ENCODE assay signal across 10 cellular contexts in genomic region chr9:97046228-97046627, GRCh38. TPM values are rescaled to one million over a fixed set of nuclear protein-coding genes. Genes with fewer than 3 reads are reported as not detected.
DNase-seq lines count a peak whose midpoint lies in the region; ATAC-seq and TF ChIP-seq lines count a peak whose summit lies in the region.
"Had no signal": no experiment of that assay in that cellular context is flagged by ENCODE, and none has a peak within 500 bp of the region (broad histone marks: within the 10 kb centered on the region; RNA-seq: fewer than 3 reads in every experiment).

No MANE protein-coding gene starts in this region.

- no peak for ATAC-seq in HG02759 (IDR thresholded peaks at IDR 0.05; ENCODE audit: unreplicated experiment)
- ATAC-seq in HG03095 (IDR thresholded peaks at IDR 0.05; ENCODE audit: unreplicated experiment) = no peak
- ATAC-seq: T-cell had no signal

- CTCF ChIA-PET in PC-9 (lab: Charles Lee) = interaction anchor here (0.6 to 1.2 kb wide), 3 partner anchors 13 to 188 kb away, joined by 3 to 7 read pairs (median 5); no protein-coding TSS in a partner anchor

- TF ChIP-seq CTCF in PC-9 (conservative IDR thresholded peaks at IDR 0.05) = no peak
- TF ChIP-seq CTCF in type B pancreatic cell (conservative IDR thresholded peaks at IDR 0.05) = no peak

- DNase-seq in NCI-H2081 (lab: John Stamatoyannopoulos, UW) = peak; percentile 18 to 59
- DNase-seq in NCI-H2081 treated with DMSO at 0.1 percent for 48 hours (lab: John Stamatoyannopoulos, UW) = no peak
- DNase-seq in PC-9 = peak; percentile 98 to 99
- peak; percentile 75 for DNase-seq in iPS DF 19.7 (ENCODE audit: low read depth, low spot score)
- no peak for DNase-seq in type B pancreatic cell (ENCODE audit: extremely low spot score, unreplicated experiment)
- no peak for DNase-seq in germinal center (ENCODE audit: low spot score)
- DNase-seq: T-cell had no signal

- H3K27ac ChIP-seq in PC-9 = peak overlapping the region; percentile 83

- peaks cover 23% of the 10 kb centered on the region for H3K27me3 Mint-ChIP-seq in type B pancreatic cell

- H3K27ac Mint-ChIP-seq in type B pancreatic cell = peak overlapping the region; percentile 95
- H3K27ac Mint-ChIP-seq: memory B cell, T-cell had no signal

- no peaks in the 10 kb centered on the region for H3K9me3 Mint-ChIP-seq in type B pancreatic cell

- no peaks in the 10 kb centered on the region for H3K9me2 ChIP-seq in PC-9 (ENCODE audit: insufficient read depth)

- intact Hi-C loops in PC-9 (cut with micrococcal nuclease; ENCODE audit: unreplicated experiment) = loop anchor here (1.0 to 5.0 kb wide), 3 partner anchors 13 to 188 kb away; no protein-coding TSS in a partner anchor

- H3K4me3 ChIP-seq in PC-9 = peak overlapping the region; percentile 1; the same call in 1 of the 2 replicates

- H3K27me3 ChIP-seq in PC-9 (ENCODE audit: insufficient read depth, low read depth) = no peaks in the 10 kb centered on the region

- H3K36me3 ChIP-seq in PC-9 (ENCODE audit: low read depth) = no peaks in the 10 kb centered on the region

- no peaks in the 10 kb centered on the region for H3K79me2 ChIP-seq in PC-9 (ENCODE audit: low read depth)

- H3K9me3 ChIP-seq in PC-9 (ENCODE audit: insufficient read depth, low read depth) = no peaks in the 10 kb centered on the region

- peaks cover 28% of the 10 kb centered on the region for H3F3A ChIP-seq in PC-9 (ENCODE audit: insufficient read depth, low read depth)

- H4K20me1 ChIP-seq in PC-9 (ENCODE audit: insufficient read depth) = no peaks in the 10 kb centered on the region

- H3K4me3 Mint-ChIP-seq in type B pancreatic cell = peak overlapping the region; percentile 52
- H3K4me3 Mint-ChIP-seq: memory B cell, T-cell had no signal

- H3K4me1 ChIP-seq in PC-9 (replicated peaks; ENCODE audit: insufficient read depth) = peaks cover 43% of the 10 kb centered on the region

- POLR2A ChIA-PET in PC-9 (lab: Charles Lee; ENCODE audit: unreplicated experiment) = interaction anchor here (0.7 to 0.8 kb wide), 2 partner anchors 162 to 692 kb away, joined by 3 to 4 read pairs; no protein-coding TSS in a partner anchor

- peaks cover 13% of the 10 kb centered on the region for H3K4me1 Mint-ChIP-seq in type B pancreatic cell (ENCODE audit: unreplicated experiment)
- H3K4me1 Mint-ChIP-seq: memory B cell, T-cell had no signal

- H3K36me3 Mint-ChIP-seq in type B pancreatic cell = no peaks in the 10 kb centered on the region
- H3K36me3 Mint-ChIP-seq: memory B cell, T-cell had no signal

- no peak overlapping the region for H2AFZ ChIP-seq in PC-9

- H3K4me2 ChIP-seq in PC-9 = peak overlapping the region; percentile 60

- no TSS peak for BruUV-seq in PC-9 (replicated peaks; lab: Mats Ljungman, UMichigan)

RNA-seq across cellular contexts. Expression of gene CTSV, which starts 7.3 kb away (rescaled TPM):
- total RNA-seq in PC-9 (2021) (47.3 and 65.2 TPM in 2 replicates), type B pancreatic cell (ENCODE audit: low replicate concordance) (6.7 and 11.3 TPM in 2 replicates)

Comparison
In these comparisons a context has a peak if more than half of its experiments do, and no peak if none do; other contexts are left out.
1. DNase-seq: peak in NCI-H2081 (2 of 2), PC-9 (2 of 2) and iPS DF 19.7 (single experiment); none in NCI-H2081 treated with DMSO at 0.1 percent for 48 hours (single experiment), type B pancreatic cell (single experiment) and germinal center (single experiment).